1 cellular context compared by ENCODE assay signal in the genomic region with DNA sequence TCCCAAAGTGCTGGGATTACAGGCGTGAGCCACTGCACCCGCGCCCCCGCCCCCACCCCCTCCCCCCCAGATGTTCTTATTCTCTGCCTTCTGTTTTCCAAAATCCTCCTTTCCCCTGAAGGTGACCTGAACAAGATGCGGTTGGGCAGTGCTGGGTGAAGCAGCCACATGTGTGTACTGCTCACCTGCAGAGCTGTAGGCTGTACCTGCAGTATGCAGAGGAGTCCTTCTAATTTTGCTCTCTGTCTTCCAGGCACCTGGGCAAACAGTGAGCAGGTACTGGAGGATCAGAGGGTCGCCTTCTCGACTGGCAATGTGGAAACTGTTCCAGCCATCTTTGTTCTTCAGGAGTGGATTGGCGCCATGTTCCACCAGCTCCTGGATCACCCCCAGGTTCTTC.
TF ChIP-seq lines count a peak whose summit lies in the region.

No MANE protein-coding gene starts in this region.

TF ChIP-seq in HepG2, 621 proteins besides CTCF, POLR2A, EP300 and RAD21:
- TF ChIP-seq, protein P1, sequence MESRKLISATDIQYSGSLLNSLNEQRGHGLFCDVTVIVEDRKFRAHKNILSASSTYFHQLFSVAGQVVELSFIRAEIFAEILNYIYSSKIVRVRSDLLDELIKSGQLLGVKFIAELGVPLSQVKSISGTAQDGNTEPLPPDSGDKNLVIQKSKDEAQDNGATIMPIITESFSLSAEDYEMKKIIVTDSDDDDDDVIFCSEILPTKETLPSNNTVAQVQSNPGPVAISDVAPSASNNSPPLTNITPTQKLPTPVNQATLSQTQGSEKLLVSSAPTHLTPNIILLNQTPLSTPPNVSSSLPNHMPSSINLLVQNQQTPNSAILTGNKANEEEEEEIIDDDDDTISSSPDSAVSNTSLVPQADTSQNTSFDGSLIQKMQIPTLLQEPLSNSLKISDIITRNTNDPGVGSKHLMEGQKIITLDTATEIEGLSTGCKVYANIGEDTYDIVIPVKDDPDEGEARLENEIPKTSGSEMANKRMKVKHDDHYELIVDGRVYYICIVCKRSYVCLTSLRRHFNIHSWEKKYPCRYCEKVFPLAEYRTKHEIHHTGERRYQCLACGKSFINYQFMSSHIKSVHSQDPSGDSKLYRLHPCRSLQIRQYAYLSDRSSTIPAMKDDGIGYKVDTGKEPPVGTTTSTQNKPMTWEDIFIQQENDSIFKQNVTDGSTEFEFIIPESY (CRISPR knock-in tag; IDR thresholded peaks at IDR 0.05) = no peak
- no peak for TF ChIP-seq TEAD3 (CRISPR knock-in tag; optimal IDR thresholded peaks at IDR 0.05; ENCODE audit: borderline replicate concordance)
- TF ChIP-seq, protein P2, sequence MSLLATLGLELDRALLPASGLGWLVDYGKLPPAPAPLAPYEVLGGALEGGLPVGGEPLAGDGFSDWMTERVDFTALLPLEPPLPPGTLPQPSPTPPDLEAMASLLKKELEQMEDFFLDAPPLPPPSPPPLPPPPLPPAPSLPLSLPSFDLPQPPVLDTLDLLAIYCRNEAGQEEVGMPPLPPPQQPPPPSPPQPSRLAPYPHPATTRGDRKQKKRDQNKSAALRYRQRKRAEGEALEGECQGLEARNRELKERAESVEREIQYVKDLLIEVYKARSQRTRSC (CRISPR knock-in tag; IDR thresholded peaks at IDR 0.05; ENCODE audit: low read depth) = no peak
- no peak for TF ChIP-seq ZFP41 (CRISPR knock-in tag; IDR thresholded peaks at IDR 0.05; ENCODE audit: borderline replicate concordance)
- no peak for TF ChIP-seq SALL2 (CRISPR knock-in tag; IDR thresholded peaks at IDR 0.05)
- TF ChIP-seq, protein P3, sequence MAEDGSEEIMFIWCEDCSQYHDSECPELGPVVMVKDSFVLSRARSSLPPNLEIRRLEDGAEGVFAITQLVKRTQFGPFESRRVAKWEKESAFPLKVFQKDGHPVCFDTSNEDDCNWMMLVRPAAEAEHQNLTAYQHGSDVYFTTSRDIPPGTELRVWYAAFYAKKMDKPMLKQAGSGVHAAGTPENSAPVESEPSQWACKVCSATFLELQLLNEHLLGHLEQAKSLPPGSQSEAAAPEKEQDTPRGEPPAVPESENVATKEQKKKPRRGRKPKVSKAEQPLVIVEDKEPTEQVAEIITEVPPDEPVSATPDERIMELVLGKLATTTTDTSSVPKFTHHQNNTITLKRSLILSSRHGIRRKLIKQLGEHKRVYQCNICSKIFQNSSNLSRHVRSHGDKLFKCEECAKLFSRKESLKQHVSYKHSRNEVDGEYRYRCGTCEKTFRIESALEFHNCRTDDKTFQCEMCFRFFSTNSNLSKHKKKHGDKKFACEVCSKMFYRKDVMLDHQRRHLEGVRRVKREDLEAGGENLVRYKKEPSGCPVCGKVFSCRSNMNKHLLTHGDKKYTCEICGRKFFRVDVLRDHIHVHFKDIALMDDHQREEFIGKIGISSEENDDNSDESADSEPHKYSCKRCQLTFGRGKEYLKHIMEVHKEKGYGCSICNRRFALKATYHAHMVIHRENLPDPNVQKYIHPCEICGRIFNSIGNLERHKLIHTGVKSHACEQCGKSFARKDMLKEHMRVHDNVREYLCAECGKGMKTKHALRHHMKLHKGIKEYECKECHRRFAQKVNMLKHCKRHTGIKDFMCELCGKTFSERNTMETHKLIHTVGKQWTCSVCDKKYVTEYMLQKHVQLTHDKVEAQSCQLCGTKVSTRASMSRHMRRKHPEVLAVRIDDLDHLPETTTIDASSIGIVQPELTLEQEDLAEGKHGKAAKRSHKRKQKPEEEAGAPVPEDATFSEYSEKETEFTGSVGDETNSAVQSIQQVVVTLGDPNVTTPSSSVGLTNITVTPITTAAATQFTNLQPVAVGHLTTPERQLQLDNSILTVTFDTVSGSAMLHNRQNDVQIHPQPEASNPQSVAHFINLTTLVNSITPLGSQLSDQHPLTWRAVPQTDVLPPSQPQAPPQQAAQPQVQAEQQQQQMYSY (CRISPR knock-in tag; IDR thresholded peaks at IDR 0.05) = no peak
- TF ChIP-seq, protein P4, sequence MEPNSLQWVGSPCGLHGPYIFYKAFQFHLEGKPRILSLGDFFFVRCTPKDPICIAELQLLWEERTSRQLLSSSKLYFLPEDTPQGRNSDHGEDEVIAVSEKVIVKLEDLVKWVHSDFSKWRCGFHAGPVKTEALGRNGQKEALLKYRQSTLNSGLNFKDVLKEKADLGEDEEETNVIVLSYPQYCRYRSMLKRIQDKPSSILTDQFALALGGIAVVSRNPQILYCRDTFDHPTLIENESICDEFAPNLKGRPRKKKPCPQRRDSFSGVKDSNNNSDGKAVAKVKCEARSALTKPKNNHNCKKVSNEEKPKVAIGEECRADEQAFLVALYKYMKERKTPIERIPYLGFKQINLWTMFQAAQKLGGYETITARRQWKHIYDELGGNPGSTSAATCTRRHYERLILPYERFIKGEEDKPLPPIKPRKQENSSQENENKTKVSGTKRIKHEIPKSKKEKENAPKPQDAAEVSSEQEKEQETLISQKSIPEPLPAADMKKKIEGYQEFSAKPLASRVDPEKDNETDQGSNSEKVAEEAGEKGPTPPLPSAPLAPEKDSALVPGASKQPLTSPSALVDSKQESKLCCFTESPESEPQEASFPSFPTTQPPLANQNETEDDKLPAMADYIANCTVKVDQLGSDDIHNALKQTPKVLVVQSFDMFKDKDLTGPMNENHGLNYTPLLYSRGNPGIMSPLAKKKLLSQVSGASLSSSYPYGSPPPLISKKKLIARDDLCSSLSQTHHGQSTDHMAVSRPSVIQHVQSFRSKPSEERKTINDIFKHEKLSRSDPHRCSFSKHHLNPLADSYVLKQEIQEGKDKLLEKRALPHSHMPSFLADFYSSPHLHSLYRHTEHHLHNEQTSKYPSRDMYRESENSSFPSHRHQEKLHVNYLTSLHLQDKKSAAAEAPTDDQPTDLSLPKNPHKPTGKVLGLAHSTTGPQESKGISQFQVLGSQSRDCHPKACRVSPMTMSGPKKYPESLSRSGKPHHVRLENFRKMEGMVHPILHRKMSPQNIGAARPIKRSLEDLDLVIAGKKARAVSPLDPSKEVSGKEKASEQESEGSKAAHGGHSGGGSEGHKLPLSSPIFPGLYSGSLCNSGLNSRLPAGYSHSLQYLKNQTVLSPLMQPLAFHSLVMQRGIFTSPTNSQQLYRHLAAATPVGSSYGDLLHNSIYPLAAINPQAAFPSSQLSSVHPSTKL (CRISPR knock-in tag; IDR thresholded peaks at IDR 0.05) = no peak
- no peak for TF ChIP-seq ZMYM3 (CRISPR knock-in tag; IDR thresholded peaks at IDR 0.05)
- TF ChIP-seq ZNF703 (CRISPR knock-in tag; IDR thresholded peaks at IDR 0.05; ENCODE audit: borderline replicate concordance) = no peak
- no peak for TF ChIP-seq FOXJ3 (CRISPR knock-in tag; IDR thresholded peaks at IDR 0.05; ENCODE audit: borderline replicate concordance)
- no peak for TF ChIP-seq ZNF883 (CRISPR knock-in tag; IDR thresholded peaks at IDR 0.05; ENCODE audit: not compliant biosample characterization)
- no peak for TF ChIP-seq IRX3 (CRISPR knock-in tag; IDR thresholded peaks at IDR 0.05; ENCODE audit: borderline replicate concordance, low read depth)
- TF ChIP-seq ZNF431 (CRISPR knock-in tag; IDR thresholded peaks at IDR 0.05; ENCODE audit: borderline replicate concordance, low read depth) = no peak
- TF ChIP-seq HMG20A (CRISPR knock-in tag; IDR thresholded peaks at IDR 0.05; ENCODE audit: borderline replicate concordance) = no peak
- TF ChIP-seq ZNF256 (CRISPR knock-in tag; conservative IDR thresholded peaks at IDR 0.05) = no peak
- no peak for TF ChIP-seq ZNF572 (CRISPR knock-in tag; IDR thresholded peaks at IDR 0.05)
